ENCODE assay signal across 1 cellular context in genomic region chr7:150948791-150949251, GRCh38.
TF ChIP-seq lines count a peak whose summit lies in the region.

No MANE protein-coding gene starts in this region.

TF ChIP-seq in SK-N-SH, 30 proteins besides CTCF, POLR2A, EP300 and RAD21 (continued from another document):
- TF ChIP-seq TEAD4 (IDR thresholded peaks at IDR 0.05; ENCODE audit: borderline replicate concordance, insufficient read depth): no peak
- no peak for TF ChIP-seq SMC3 (IDR thresholded peaks at IDR 0.05; ENCODE audit: low read depth, low read length)
- TF ChIP-seq ELF1 (IDR thresholded peaks at IDR 0.05): no peak
- no peak for TF ChIP-seq SIN3A (IDR thresholded peaks at IDR 0.05; ENCODE audit: borderline replicate concordance, low read depth, low read length)
- no peak for TF ChIP-seq TAF1 (IDR thresholded peaks at IDR 0.05; ENCODE audit: borderline replicate concordance, low read depth, low read length)
- no peak for TF ChIP-seq TCF12 (IDR thresholded peaks at IDR 0.05)
- no peak for TF ChIP-seq MAX (IDR thresholded peaks at IDR 0.05; ENCODE audit: low read depth)
- no peak for TF ChIP-seq NFIC (IDR thresholded peaks at IDR 0.05; ENCODE audit: borderline replicate concordance)
- TF ChIP-seq RCOR1 (IDR thresholded peaks at IDR 0.05; ENCODE audit: low read length): no peak
- no peak for TF ChIP-seq MEF2A (IDR thresholded peaks at IDR 0.05; ENCODE audit: borderline replicate concordance, low read depth)
